ENCODE assay signal across 20 cellular contexts in genomic region chr2:217915706-217916105, GRCh38.
DNase-seq lines count a peak whose midpoint lies in the region; ATAC-seq, FAIRE-seq and TF ChIP-seq lines count a peak whose summit lies in the region.
"Had no signal": no experiment of that assay in that cellular context is flagged by ENCODE, and none has a peak within 500 bp of the region (broad histone marks: within the 10 kb centered on the region; RNA-seq: fewer than 3 reads in every experiment).

No MANE protein-coding gene starts in this region.

- ATAC-seq in lung (ENCODE audit: insufficient read depth, low FRiP score) (no peak), HG03432 (IDR thresholded peaks at IDR 0.05; ENCODE audit: unreplicated experiment) (no peak)

- no peak overlapping the region for H2AFZ ChIP-seq in fibroblast of lung (ENCODE audit: low read length)

- H3K36me3 ChIP-seq in Peyer's patch, result no peaks in the 10 kb centered on the region
- peaks cover 4% of the 10 kb centered on the region for H3K36me3 ChIP-seq in fibroblast of lung (ENCODE audit: control insufficient read depth, insufficient read depth, low read length)
- H3K36me3 ChIP-seq in lung (ENCODE audit: control insufficient read depth in 2 of 2, insufficient read depth in 2 of 2, low read length in 2 of 2), result peaks cover 0 to 11% of the 10 kb centered on the region in 2 donors

- no peaks in the 10 kb centered on the region for H3K79me2 ChIP-seq in fibroblast of lung (ENCODE audit: control insufficient read depth, insufficient read depth, low read length)

- H3K4me1 ChIP-seq in Peyer's patch, result peaks cover 0 to 73% (median 0%) of the 10 kb centered on the region in 4 donors
- H3K4me1 ChIP-seq in fibroblast of lung (ENCODE audit: control insufficient read depth, extremely low read depth, insufficient read depth, low read length), result peaks cover 58% of the 10 kb centered on the region
- H3K4me1 ChIP-seq in lung (ENCODE audit: control insufficient read depth in 2 of 2, insufficient read depth in 2 of 2, low read length in 2 of 2), result peaks cover 59 to 71% of the 10 kb centered on the region in 2 donors

- H3K27ac ChIP-seq in Peyer's patch (peak overlapping the region in 3 of 4 donors; percentile 12 to 92 (median 57)), fibroblast of lung (ENCODE audit: insufficient read depth, low read length) (peak overlapping the region; percentile 22), lung (ENCODE audit: low read depth in 1 of 2, low read length in 1 of 2) (peak overlapping the region; percentile 95), substantia nigra (ENCODE audit: low read depth, low read length, poor library complexity, severe bottlenecking) (peak overlapping the region; percentile 51)
- H3K27ac ChIP-seq: SK-N-MC had no signal

- no peak for TF ChIP-seq CTCF in Peyer's patch (IDR thresholded peaks at IDR 0.05)
- TF ChIP-seq CTCF in fibroblast of lung (conservative IDR thresholded peaks at IDR 0.05 in 1 of 2, IDR thresholded peaks at IDR 0.05 in 1 of 2; ENCODE audit: low read depth in 1 of 2, low read length in 2 of 2), result no peak
- no peak for TF ChIP-seq CTCF in lung (IDR thresholded peaks at IDR 0.05; ENCODE audit: control extremely low read depth, extremely low read depth)

- no peak overlapping the region for H3K4me2 ChIP-seq in fibroblast of lung (ENCODE audit: extremely low read depth, insufficient read depth, low read length)

- no peak overlapping the region for H3K9ac ChIP-seq in fibroblast of lung (ENCODE audit: insufficient read depth, low read length)

- H4K20me1 ChIP-seq in fibroblast of lung (ENCODE audit: control insufficient read depth, extremely low read depth, insufficient read depth, low read length), result no peaks in the 10 kb centered on the region

- 73 to 75% methylated on average over 5 of the region's 5 CpGs for WGBS in lung, 2 donors

- H3K27me3 ChIP-seq in Peyer's patch (no peaks in the 10 kb centered on the region), fibroblast of lung (ENCODE audit: control insufficient read depth, insufficient read depth, low read length) (no peaks in the 10 kb centered on the region), lung (ENCODE audit: control insufficient read depth, insufficient read depth) (no peaks in the 10 kb centered on the region)

- no peaks in the 10 kb centered on the region for H3K9me3 ChIP-seq in Peyer's patch
- no peaks in the 10 kb centered on the region for H3K9me3 ChIP-seq in fibroblast of lung (ENCODE audit: control insufficient read depth, insufficient read depth, low read depth, low read length)
- no peaks in the 10 kb centered on the region for H3K9me3 ChIP-seq in lung (ENCODE audit: control insufficient read depth in 2 of 2, insufficient read depth in 1 of 2, low read length in 1 of 2)

- H3K4me3 ChIP-seq in Peyer's patch (no peak overlapping the region), fibroblast of lung (replicated peaks in 1 of 4; ENCODE audit: control extremely low read depth in 1 of 4, insufficient read depth in 1 of 4, low read depth in 3 of 4, low read length in 4 of 4) (no peak overlapping the region), lung (no peak overlapping the region)
- H3K4me3 ChIP-seq: SK-N-MC had no signal

- no peak for FAIRE-seq in GM19239 (lab: Jason Lieb, UNC)
- FAIRE-seq: colon, endothelial cell of umbilical vein had no signal

- DNase-seq in Peyer's patch (no peak), fibroblast of lung (ENCODE audit: low read depth in 2 of 2) (no peak), lung (ENCODE audit: low spot score) (no peak), substantia nigra (lab: John Stamatoyannopoulos, UW) (no peak), GM19239 (ENCODE audit: insufficient read length, low spot score) (no peak), SW 1271 (lab: John Stamatoyannopoulos, UW) (no peak)
- DNase-seq in NK-92 treated with Interleukin-12 subunit alpha and Interleukin-12 subunit beta, amount 100 ng/mL, for 24 hours (lab: John Stamatoyannopoulos, UW), result no peak
- DNase-seq: ACHN; activated CD4-positive, alpha-beta T cell treated with anti-CD3 and anti-CD28 coated beads for 4 hours; activated effector memory CD4-positive, alpha-beta T cell treated with Interleukin-2 at 50 U/mL for 16 hours; CD4-positive, CD25-positive, alpha-beta regulatory T cell; H9; Kasumi-1; mesendoderm; NCI-H69; stimulated activated CD4-positive, alpha-beta T cell treated with anti-CD3 and anti-CD28 coated beads, Interleukin-4, amount 100 ng/mL, for 1 hour had no signal

- no peak for TF ChIP-seq POLR2A in Peyer's patch (IDR thresholded peaks at IDR 0.05)

Comparison
In these comparisons a context has a peak if more than half of its experiments do, and no peak if none do; other contexts are left out.
1. H3K27ac ChIP-seq: peak in every context shown above with its lines; median percentile 95 in lung; 57 in Peyer's patch; 51 in substantia nigra; 22 in fibroblast of lung.